8 cellular contexts compared by ENCODE assay signal in the genomic region with DNA sequence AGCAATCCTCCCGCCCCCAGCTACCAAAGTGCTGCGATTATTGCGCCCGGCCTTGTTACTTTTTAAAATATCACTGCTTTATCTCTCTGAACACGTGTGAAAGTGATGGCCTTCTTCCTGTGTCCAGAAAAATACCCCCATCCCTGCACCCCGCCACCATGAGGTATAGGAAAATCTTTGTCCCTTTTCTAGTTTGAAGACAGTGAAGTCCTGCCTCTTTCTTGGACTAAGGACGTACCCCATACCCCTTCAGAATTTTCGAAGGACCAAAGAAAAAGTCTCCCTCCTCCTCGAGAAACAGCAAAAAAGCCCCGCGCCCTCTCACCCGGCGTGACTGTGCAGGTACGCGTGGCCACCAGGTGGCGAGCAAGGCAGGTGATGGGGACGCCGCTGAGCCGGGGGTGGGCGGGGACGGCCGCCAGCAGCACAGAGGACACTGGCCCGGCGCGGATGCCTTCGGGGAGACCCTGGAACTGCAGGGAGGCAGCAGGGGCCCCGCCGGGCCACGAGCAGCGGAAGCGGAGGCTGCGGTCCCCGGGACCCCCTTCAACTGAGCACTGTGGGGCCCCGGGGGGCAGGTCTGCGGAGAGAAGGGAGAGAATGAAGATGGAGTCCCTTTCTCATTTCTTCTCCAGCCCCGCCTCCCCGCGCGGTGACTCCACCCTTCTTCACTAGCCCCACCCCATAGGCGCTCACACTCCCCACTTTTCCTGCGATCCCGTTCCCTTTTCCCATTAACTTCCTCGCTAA. TPM values are rescaled to one million over a fixed set of nuclear protein-coding genes. Genes with fewer than 3 reads are reported as not detected.
DNase-seq lines count a peak whose midpoint lies in the region; ATAC-seq and TF ChIP-seq lines count a peak whose summit lies in the region.

No MANE protein-coding gene starts in this region.

- ATAC-seq in activated B cell treated with CpG ODN at 0.5 μM for 24 hours (ENCODE audit: low read depth): peak; percentile 64

- H3K4me1 Mint-ChIP-seq in activated B cell treated with CpG ODN at 0.5 μM for 24 hours: peaks cover 36% of the 10 kb centered on the region

- CTCF ChIA-PET in activated B cell treated with CpG ODN at 0.5 μM for 24 hours (lab: Charles Lee): interaction anchor here (0.7 to 2.9 kb wide), 17 partner anchors 24 to 323 kb away, joined by 3 to 17 read pairs (median 5); a partner anchor contains a TSS

- no peaks in the 10 kb centered on the region for H3K9me3 Mint-ChIP-seq in activated B cell treated with CpG ODN at 0.5 μM for 24 hours

- H3K27me3 Mint-ChIP-seq in activated B cell treated with CpG ODN at 0.5 μM for 24 hours: no peaks in the 10 kb centered on the region

- TF ChIP-seq CTCF in GM10266 (IDR thresholded peaks at IDR 0.05; ENCODE audit: control insufficient read depth, insufficient read depth, low read depth, missing control alignments) (peak; percentile 94), HFF-Myc (IDR thresholded peaks at IDR 0.05; ENCODE audit: low read depth, low read length, missing control alignments) (peak; percentile 76), activated B cell treated with CpG ODN at 0.5 μM for 24 hours (IDR thresholded peaks at IDR 0.05) (peak; percentile 41), cardiac fibroblast (IDR thresholded peaks at IDR 0.05; ENCODE audit: low read depth, low read length) (peak; percentile 79)

- POLR2A ChIA-PET in activated B cell treated with CpG ODN at 0.5 μM for 24 hours (lab: Charles Lee): interaction anchor here (1.0 to 4.9 kb wide), 8 partner anchors 10 to 103 kb away, joined by 3 to 49 read pairs (median 6); a partner anchor contains a TSS

- H3K36me3 Mint-ChIP-seq in activated B cell treated with CpG ODN at 0.5 μM for 24 hours (ENCODE audit: low read depth): no peaks in the 10 kb centered on the region

- intact Hi-C loops in activated B cell treated with CpG ODN at 0.5 μM for 24 hours (cut with micrococcal nuclease): loop anchor here (1.0 to 5.0 kb wide), 13 partner anchors 29 to 440 kb away; a partner anchor contains a TSS

- peak overlapping the region; percentile 75 for H3K27ac Mint-ChIP-seq in activated B cell treated with CpG ODN at 0.5 μM for 24 hours

- H3K4me3 Mint-ChIP-seq in activated B cell treated with CpG ODN at 0.5 μM for 24 hours: peak overlapping the region; percentile 91

- H3K4me3 ChIP-seq in HFF-Myc (replicated peaks; ENCODE audit: low read depth, low read length): peak overlapping the region; percentile 45
- H3K4me3 ChIP-seq in cardiac fibroblast (replicated peaks in 1 of 2; ENCODE audit: low read depth in 2 of 2, low read length in 2 of 2): peak overlapping the region; percentile 63 to 66

- DNase-seq in GM10266 (ENCODE audit: extremely low spot score): peak; percentile 92
- no peak for DNase-seq in HFF-Myc (ENCODE audit: extremely low read depth, low read depth)
- peak; percentile 38 for DNase-seq in NCI-H146 (lab: John Stamatoyannopoulos, UW)
- DNase-seq in activated B cell treated with CpG ODN at 0.5 μM for 24 hours: peak; percentile 83
- DNase-seq in cardiac fibroblast (ENCODE audit: low read depth in 2 of 2): peak; percentile 79 to 82
- peak; percentile 92 for DNase-seq in islet precursor cell
- peak; percentile 73 to 87 for DNase-seq in stimulated activated CD4-positive, alpha-beta T cell treated with anti-CD3 and anti-CD28 coated beads, Interleukin-12 subunit alpha, Interleukin-12 subunit beta, amount 100 ng/mL, for 24 hours (ENCODE audit: low read depth in 2 of 2)
- DNase-seq in NCI-H2081 (lab: John Stamatoyannopoulos, UW): no peak

RNA-seq across cellular contexts. Expression of a gene that starts 3.2 kb away (rescaled TPM):
- 0.95 and 0.98 TPM in 2 replicates for total RNA-seq in activated B cell treated with CpG ODN at 0.5 μM for 24 hours

RNA-seq across cellular contexts. Expression of a gene that starts 27.3 kb away (rescaled TPM):
- not detected in 2 replicates for total RNA-seq in activated B cell treated with CpG ODN at 0.5 μM for 24 hours

RNA-seq across cellular contexts. Expression of a gene that starts 27.4 kb away (rescaled TPM):
- 43.8 and 49.0 TPM in 2 replicates for total RNA-seq in activated B cell treated with CpG ODN at 0.5 μM for 24 hours

RNA-seq across cellular contexts. Expression of a gene that starts 30.1 kb away (rescaled TPM):
- 2.2 TPM in 1 of 2 replicates, not detected in the other for total RNA-seq in activated B cell treated with CpG ODN at 0.5 μM for 24 hours

RNA-seq across cellular contexts. Expression of a gene that starts 33.7 kb away (rescaled TPM):
- total RNA-seq in activated B cell treated with CpG ODN at 0.5 μM for 24 hours: 1.6 and 2.1 TPM in 2 replicates

Comparison
In these comparisons a context has a peak if more than half of its experiments do, and no peak if none do; other contexts are left out.
1. DNase-seq: peak in GM10266 (single experiment), NCI-H146 (single experiment), activated B cell treated with CpG ODN at 0.5 μM for 24 hours (single experiment), cardiac fibroblast (2 of 2), islet precursor cell (single experiment) and stimulated activated CD4-positive, alpha-beta T cell treated with anti-CD3 and anti-CD28 coated beads, Interleukin-12 subunit alpha, Interleukin-12 subunit beta, amount 100 ng/mL, for 24 hours (2 of 2); none in HFF-Myc (single experiment) and NCI-H2081 (0 of 2).
2. CTCF ChIP-seq: peak in every context shown above with its lines; median percentile 94 in GM10266; 79 in cardiac fibroblast; 76 in HFF-Myc; 41 in activated B cell treated with CpG ODN at 0.5 μM for 24 hours.